ENCODE assay signal across 8 cellular contexts in the genomic region with DNA sequence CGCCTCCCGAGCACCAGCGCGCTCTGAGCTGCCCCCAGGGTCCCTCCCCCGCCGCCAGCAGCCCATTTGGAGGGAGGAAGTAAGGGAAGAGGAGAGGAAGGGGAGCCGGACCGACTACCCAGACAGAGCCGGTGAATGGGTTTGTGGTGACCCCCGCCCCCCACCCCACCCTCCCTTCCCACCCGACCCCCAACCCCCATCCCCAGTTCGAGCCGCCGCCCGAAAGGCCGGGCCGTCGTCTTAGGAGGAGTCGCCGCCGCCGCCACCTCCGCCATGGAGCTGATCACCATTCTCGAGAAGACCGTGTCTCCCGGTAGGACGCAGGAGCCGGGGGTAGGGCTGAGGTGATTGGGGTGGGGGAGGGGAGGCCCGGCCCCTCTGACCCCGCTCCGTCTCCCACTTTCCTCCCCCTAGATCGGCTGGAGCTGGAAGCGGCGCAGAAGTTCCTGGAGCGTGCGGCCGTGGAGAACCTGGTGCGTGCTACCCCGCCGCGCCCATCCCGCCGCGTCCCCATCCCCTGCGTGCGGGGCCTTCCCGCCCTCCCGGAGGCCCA. TPM values are rescaled to one million over a fixed set of nuclear protein-coding genes. Genes with fewer than 3 reads are reported as not detected.
DNase-seq lines count a peak whose midpoint lies in the region; ATAC-seq and TF ChIP-seq lines count a peak whose summit lies in the region.

No MANE protein-coding gene starts in this region.

- DNase-seq in BE2C: no peak
- DNase-seq in naive thymus-derived CD8-positive, alpha-beta T cell: peak in 3 of 10 donors; percentile 31 to 79 (median 33)
- no peak for DNase-seq in COR-L47 (lab: John Stamatoyannopoulos, UW)

- H3K27me3 Mint-ChIP-seq in naive thymus-derived CD8-positive, alpha-beta T cell: no peaks in the 10 kb centered on the region

- H3K9me3 ChIP-seq in BE2C: no peaks in the 10 kb centered on the region
- no peaks in the 10 kb centered on the region for H3K9me3 ChIP-seq in duodenal mucosa (ENCODE audit: control insufficient read depth in 1 of 2, low read length in 2 of 2)

- H3K4me3 ChIP-seq in BE2C (ENCODE audit: low read depth, low read length) (peak overlapping the region; percentile 75), duodenal mucosa (ENCODE audit: low read depth in 1 of 2, low read length in 2 of 2) (peak overlapping the region; percentile 71 to 83)

- H3K27me3 ChIP-seq in BE2C (no peaks in the 10 kb centered on the region), duodenal mucosa (ENCODE audit: control insufficient read depth in 1 of 2, insufficient read depth in 2 of 2, low read length in 2 of 2) (no peaks in the 10 kb centered on the region)

- H3K36me3 ChIP-seq in BE2C (peaks cover 41% of the 10 kb centered on the region), duodenal mucosa (ENCODE audit: control insufficient read depth in 1 of 2, insufficient read depth in 2 of 2, low read length in 2 of 2) (peaks cover 17 to 34% of the 10 kb centered on the region in 2 donors)

- POLR2A ChIA-PET in naive thymus-derived CD8-positive, alpha-beta T cell (lab: Charles Lee): interaction anchor here (0.6 to 5.3 kb wide), 20 partner anchors 11 to 482 kb away, joined by 3 to 88 read pairs (median 6); a partner anchor contains a TSS

- peak overlapping the region; percentile 73 for H3K27ac ChIP-seq in duodenal mucosa (ENCODE audit: low read depth, low read length)

- no peaks in the 10 kb centered on the region; the same call in 1 of the 2 replicates for H3K4me1 ChIP-seq in BE2C
- H3K4me1 ChIP-seq in duodenal mucosa (ENCODE audit: control insufficient read depth in 1 of 2, insufficient read depth in 2 of 2, low read length in 2 of 2): peaks cover 21 to 27% of the 10 kb centered on the region in 2 donors

- TF ChIP-seq CTCF in BE2C (IDR thresholded peaks at IDR 0.05; ENCODE audit: low read depth, low read length): no peak

- H3K27ac Mint-ChIP-seq in naive thymus-derived CD8-positive, alpha-beta T cell: peak overlapping the region; percentile 91 to 99 (median 98)

- H3K9me3 Mint-ChIP-seq in naive thymus-derived CD8-positive, alpha-beta T cell: peaks cover 0 to 2% (median 0%) of the 10 kb centered on the region in 9 donors

- peaks cover 0 to 39% (median 12%) of the 10 kb centered on the region in 3 donors for H3K36me3 Mint-ChIP-seq in naive thymus-derived CD8-positive, alpha-beta T cell

- peak overlapping the region; percentile 90 to 100 (median 98) for H3K4me3 Mint-ChIP-seq in naive thymus-derived CD8-positive, alpha-beta T cell

- ATAC-seq in GM21619 (IDR thresholded peaks at IDR 0.05; ENCODE audit: unreplicated experiment) (peak; percentile 4), SK-N-SH treated with all-trans-retinoic acid at 6 μM for 48 hours (no peak), HG02798 (IDR thresholded peaks at IDR 0.05; ENCODE audit: poor library complexity, unreplicated experiment) (no peak), HG03108 (IDR thresholded peaks at IDR 0.05; ENCODE audit: unreplicated experiment) (no peak)
- ATAC-seq in naive thymus-derived CD8-positive, alpha-beta T cell: peak; percentile 8 to 11

- peaks cover 30 to 68% (median 58%) of the 10 kb centered on the region in 4 donors for H3K4me1 Mint-ChIP-seq in naive thymus-derived CD8-positive, alpha-beta T cell

- no peak overlapping the region for H3K9ac ChIP-seq in duodenal mucosa (ENCODE audit: low read depth in 1 of 2, low read length in 2 of 2)

TF ChIP-seq in SK-N-SH treated with all-trans-retinoic acid at 6 μM for 48 hours, 23 proteins besides CTCF, POLR2A, EP300 and RAD21:
- TF ChIP-seq GLIS3 (CRISPR knock-in tag; IDR thresholded peaks at IDR 0.05) (0 out of 2 replicates have a peak, but pooled peaks have one; percentile 48), ARNTL (CRISPR knock-in tag; IDR thresholded peaks at IDR 0.05; ENCODE audit: borderline replicate concordance, low read depth) (no peak)

RNA-seq across cellular contexts. Expression of a gene that starts 0.3 kb away (rescaled TPM):
- 150 TPM for polyA plus RNA-seq in BE2C (2012; ENCODE audit: insufficient read depth, insufficient read length, low read depth)
- 100 to 1,000 TPM; 217 to 252 TPM for total RNA-seq in naive thymus-derived CD8-positive, alpha-beta T cell
- polyA plus RNA-seq in naive thymus-derived CD8-positive, alpha-beta T cell: 10 to 100 TPM; 22.8 to 32.2 (median 25.7) TPM

RNA-seq across cellular contexts. Expression of a gene that starts 43.9 kb away (rescaled TPM):
- polyA plus RNA-seq in BE2C (2012; ENCODE audit: insufficient read depth, insufficient read length, low read depth): 31.1 TPM
- 1 to 10 TPM; 1.4 to 3.1 TPM for total RNA-seq in naive thymus-derived CD8-positive, alpha-beta T cell
- polyA plus RNA-seq in naive thymus-derived CD8-positive, alpha-beta T cell: under 1 TPM in 2 of 3 donors, not detected in 1; 0.07 to 0.59 TPM

Comparison
In these comparisons a context has a peak if more than half of its experiments do, and no peak if none do; other contexts are left out.
1. ATAC-seq: peak in GM21619 (single experiment) and naive thymus-derived CD8-positive, alpha-beta T cell (2 of 2); none in SK-N-SH treated with all-trans-retinoic acid at 6 μM for 48 hours (single experiment), HG02798 (single experiment) and HG03108 (single experiment).